30 cellular contexts compared by ENCODE assay signal in genomic region chr11:7292902-7293301, GRCh38.
"Had no signal": no experiment of that assay in that cellular context is flagged by ENCODE, and none has a peak within 500 bp of the region (broad histone marks: within the 10 kb centered on the region; RNA-seq: fewer than 3 reads in every experiment).

No MANE protein-coding gene starts in this region.

- H3K27me3 ChIP-seq: SJCRH30 had no signal

- H2AFZ ChIP-seq: PC-9 had no signal

- H3K4me1 ChIP-seq: SJCRH30 had no signal

- H3K36me3 ChIP-seq: SJCRH30 had no signal

- DNase-seq: Karpas-422, NCI-H1048, NCI-H1092 treated with DMSO at 0.1 percent for 48 hours, NCI-H1105 treated with DMSO at 0.1 percent for 48 hours, NCI-H1417, NCI-H1436, NCI-H146, NCI-H1694, NCI-H187, NCI-H1930, NCI-H2029 treated with DMSO at 0.1 percent for 48 hours, NCI-H2081 treated with DMSO at 0.1 percent for 48 hours, NCI-H2107, NCI-H2171, NCI-H226, NCI-H446 treated with DMSO at 0.1 percent for 48 hours, NCI-H510A, NCI-H524, NCI-H526, NCI-H69, NCI-H748 treated with DMSO at 0.1 percent for 48 hours, NCI-H82, PC-9, SHP77, SIG-M5, SJCRH30, SW 1271, T-helper 1 cell had no signal

- H3K9me3 ChIP-seq: SJCRH30 had no signal

- H3K27ac ChIP-seq: PC-9, RWPE1, SJCRH30, SK-N-MC had no signal

- H3K4me3 ChIP-seq: PC-9, SJCRH30, SK-N-MC had no signal

- H3K4me2 ChIP-seq: PC-9 had no signal
